ENCODE assay signal across 8 cellular contexts in the genomic region with DNA sequence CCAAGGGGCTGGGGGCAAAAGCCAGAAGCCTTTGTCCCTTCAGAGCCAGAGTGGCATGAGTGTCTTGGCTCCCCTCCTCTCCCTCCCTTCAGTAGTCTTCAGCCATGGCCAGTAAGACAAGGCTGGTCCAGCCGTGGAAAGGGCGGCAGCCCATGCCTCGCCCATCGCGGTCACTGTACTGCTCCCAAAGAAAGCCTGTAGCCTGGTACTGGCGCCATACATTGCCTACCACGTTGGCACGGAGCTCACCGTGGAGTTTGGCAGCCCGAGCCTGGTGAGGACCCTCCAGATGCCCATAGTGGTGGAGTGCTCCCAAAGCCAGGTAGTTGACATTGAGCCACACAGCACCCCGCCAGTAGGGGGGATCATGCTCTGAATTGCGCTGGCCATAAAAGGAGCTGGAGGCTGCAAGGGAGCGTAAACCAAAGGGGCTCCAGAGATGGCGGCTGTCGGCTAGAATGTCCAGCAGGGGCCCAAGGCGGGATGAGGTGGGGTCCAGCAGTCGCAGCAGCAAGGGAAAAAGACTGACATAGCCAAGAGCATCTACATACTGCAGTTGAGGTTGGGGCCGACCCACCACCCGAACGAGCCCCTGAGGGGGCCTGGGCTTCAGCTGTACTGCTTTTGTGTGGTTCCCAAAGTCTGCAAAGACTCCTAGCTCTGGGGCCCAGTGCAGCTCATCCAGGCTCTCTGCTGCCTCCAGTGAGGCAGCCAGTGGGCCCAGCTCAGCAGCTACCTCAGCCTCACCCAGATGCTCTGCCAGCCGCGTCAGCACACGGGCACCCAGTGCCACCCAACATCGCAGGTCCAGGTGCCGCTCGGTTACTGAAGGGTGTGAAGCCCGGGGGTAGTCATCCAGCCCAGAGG. TPM values are rescaled to one million over a fixed set of nuclear protein-coding genes. Genes with fewer than 3 reads are reported as not detected.
DNase-seq lines count a peak whose midpoint lies in the region; ATAC-seq, FAIRE-seq and TF ChIP-seq lines count a peak whose summit lies in the region.
"Had no signal": no experiment of that assay in that cellular context is flagged by ENCODE, and none has a peak within 500 bp of the region (broad histone marks: within the 10 kb centered on the region; RNA-seq: fewer than 3 reads in every experiment).

No MANE protein-coding gene starts in this region.

- peaks cover 4% of the 10 kb centered on the region; the same call in 1 of the 2 replicates for H4K20me1 ChIP-seq in GM23338 (replicated peaks; ENCODE audit: insufficient read depth)

- FAIRE-seq in GM19239 (lab: Jason Lieb, UNC): no peak

- no peak overlapping the region for H3K4me2 ChIP-seq in GM23338

- H3K9me3 Mint-ChIP-seq in GM23338: peaks cover 2% of the 10 kb centered on the region; the same call in 2 of the 3 replicates
- H3K9me3 Mint-ChIP-seq in chondrocyte (ENCODE audit: low read depth): no peaks in the 10 kb centered on the region
- peaks cover 0 to 8% (median 0%) of the 10 kb centered on the region in 11 donors for H3K9me3 Mint-ChIP-seq in naive thymus-derived CD4-positive, alpha-beta T cell

- H3F3A ChIP-seq in GM23338 (replicated peaks; ENCODE audit: low read depth): peaks cover 12% of the 10 kb centered on the region; the same call in 1 of the 2 replicates

- H3K4me1 ChIP-seq in BE2C (no peaks in the 10 kb centered on the region), GM23338 (ENCODE audit: insufficient read depth) (peaks cover 6% of the 10 kb centered on the region)
- peaks cover 23% of the 10 kb centered on the region in 2 donors for H3K4me1 ChIP-seq in naive thymus-derived CD4-positive, alpha-beta T cell (ENCODE audit: control insufficient read depth in 2 of 2, insufficient read depth in 2 of 2, low read length in 2 of 2)

- peak; percentile 38 for TF ChIP-seq CTCF in BE2C (IDR thresholded peaks at IDR 0.05; ENCODE audit: low read depth, low read length)
- peak; percentile 55 to 64 for TF ChIP-seq CTCF in GM23338 (conservative IDR thresholded peaks at IDR 0.05; ENCODE audit: low read depth in 2 of 2)
- peak; percentile 37 for TF ChIP-seq CTCF in chondrocyte (IDR thresholded peaks at IDR 0.05)

- intact Hi-C loops in naive thymus-derived CD4-positive, alpha-beta T cell (cut with micrococcal nuclease): no loop called here

- no peak overlapping the region for H3K4me3 Mint-ChIP-seq in GM23338
- H3K4me3 Mint-ChIP-seq in chondrocyte (ENCODE audit: unreplicated experiment): no peak overlapping the region
- peak overlapping the region in 2 of 10 donors; percentile 20 to 34 for H3K4me3 Mint-ChIP-seq in naive thymus-derived CD4-positive, alpha-beta T cell

- no peaks in the 10 kb centered on the region for H3K9me3 ChIP-seq in BE2C
- no peaks in the 10 kb centered on the region for H3K9me3 ChIP-seq in naive thymus-derived CD4-positive, alpha-beta T cell (ENCODE audit: control insufficient read depth in 2 of 3, low read length in 3 of 3)
- H3K9me3 ChIP-seq: thoracic aorta had no signal

- H3K9me2 ChIP-seq in GM23338 (ENCODE audit: insufficient read depth): no peaks in the 10 kb centered on the region

- H3K27me3 Mint-ChIP-seq in GM23338 (ENCODE audit: insufficient read depth, low read depth, poor library complexity): peaks cover 23% of the 10 kb centered on the region
- H3K27me3 Mint-ChIP-seq in chondrocyte (ENCODE audit: low read depth): no peaks in the 10 kb centered on the region
- peaks cover 0 to 2% (median 0%) of the 10 kb centered on the region in 5 donors for H3K27me3 Mint-ChIP-seq in naive thymus-derived CD4-positive, alpha-beta T cell

- H3K4me1 Mint-ChIP-seq in GM23338 (peaks cover 25% of the 10 kb centered on the region), chondrocyte (ENCODE audit: low read depth) (peaks cover 54% of the 10 kb centered on the region)
- H3K4me1 Mint-ChIP-seq in naive thymus-derived CD4-positive, alpha-beta T cell: peaks cover 15 to 61% (median 50%) of the 10 kb centered on the region in 7 donors

- CTCF ChIA-PET in naive thymus-derived CD4-positive, alpha-beta T cell (lab: Charles Lee): no interaction called here

- H3K79me2 ChIP-seq in GM23338 (replicated peaks; ENCODE audit: insufficient read depth): peaks cover 15% of the 10 kb centered on the region

- no peak overlapping the region for H3K4me3 ChIP-seq in BE2C (ENCODE audit: low read depth, low read length)
- no peak overlapping the region for H3K4me3 ChIP-seq in GM23338
- no peak overlapping the region for H3K4me3 ChIP-seq in naive thymus-derived CD4-positive, alpha-beta T cell (ENCODE audit: low read length)
- H3K4me3 ChIP-seq: lung, thoracic aorta had no signal

- H3K36me3 Mint-ChIP-seq in GM23338 (ENCODE audit: low read depth) (peaks cover 17% of the 10 kb centered on the region), chondrocyte (ENCODE audit: low read depth) (peaks cover 2% of the 10 kb centered on the region)
- peaks cover 0 to 9% (median 6%) of the 10 kb centered on the region in 5 donors for H3K36me3 Mint-ChIP-seq in naive thymus-derived CD4-positive, alpha-beta T cell

- H3K27me3 ChIP-seq in BE2C (no peaks in the 10 kb centered on the region), GM23338 (ENCODE audit: insufficient read depth) (no peaks in the 10 kb centered on the region)
- H3K27me3 ChIP-seq in naive thymus-derived CD4-positive, alpha-beta T cell (ENCODE audit: control insufficient read depth in 2 of 2, insufficient read depth in 2 of 2, low read length in 2 of 2): no peaks in the 10 kb centered on the region

- H3K27ac Mint-ChIP-seq in GM23338 (no peak overlapping the region), chondrocyte (ENCODE audit: unreplicated experiment) (no peak overlapping the region)
- peak overlapping the region in 2 of 9 donors; percentile 51 to 76 for H3K27ac Mint-ChIP-seq in naive thymus-derived CD4-positive, alpha-beta T cell

- H3K27ac ChIP-seq in GM23338 (ENCODE audit: low read depth): 0 out of 2 replicates have a peak overlapping the region, but pooled peaks have one; percentile 32
- no peak overlapping the region for H3K27ac ChIP-seq in naive thymus-derived CD4-positive, alpha-beta T cell (ENCODE audit: low read depth, low read length)
- H3K27ac ChIP-seq: thoracic aorta had no signal

- no peak overlapping the region for H2AFZ ChIP-seq in GM23338

- ATAC-seq in GM23338 (peak; percentile 1; the same call in 1 of the 3 replicates), HG03196 (IDR thresholded peaks at IDR 0.05; ENCODE audit: unreplicated experiment) (no peak)
- no peak for ATAC-seq in naive thymus-derived CD4-positive, alpha-beta T cell

- no peaks in the 10 kb centered on the region; the same call in 1 of the 2 replicates for H3K36me3 ChIP-seq in BE2C
- H3K36me3 ChIP-seq in GM23338 (ENCODE audit: insufficient read depth): no peaks in the 10 kb centered on the region; the same call in 1 of the 2 replicates
- H3K36me3 ChIP-seq in naive thymus-derived CD4-positive, alpha-beta T cell (ENCODE audit: control insufficient read depth in 2 of 3, insufficient read depth in 3 of 3, low read length in 3 of 3): peaks cover 0 to 29% (median 0%) of the 10 kb centered on the region in 3 experiments
- H3K36me3 ChIP-seq: thoracic aorta had no signal

- POLR2A ChIA-PET in naive thymus-derived CD4-positive, alpha-beta T cell (lab: Charles Lee): interaction anchor here (0.9 to 10.8 kb wide), 4 partner anchors 8 to 20 kb away, joined by 3 to 197 read pairs (median 90); partner anchors contain the start of genes CCDC142, MRPL53 and TTC31

- DNase-seq in BE2C (peak; percentile 25), GM23338 (ENCODE audit: low spot score) (peak; percentile 84), chondrocyte (ENCODE audit: low spot score) (no peak), GM19239 (ENCODE audit: insufficient read length, low spot score) (no peak)
- DNase-seq in naive thymus-derived CD4-positive, alpha-beta T cell: no peak

TF ChIP-seq in GM23338, 12 proteins besides CTCF, POLR2A, EP300 and RAD21 (continues in another document):
- TF ChIP-seq POLR2AphosphoS5 (IDR thresholded peaks at IDR 0.05; ENCODE audit: low read depth): 0 out of 2 replicates have a peak, but pooled peaks have one; percentile 13

RNA-seq across cellular contexts. Expression of gene WBP1, which starts 3.2 kb away (rescaled TPM):
- 160 TPM for polyA plus RNA-seq in BE2C (2012; ENCODE audit: insufficient read depth, insufficient read length, low read depth)
- 52.4 and 64.4 TPM in 2 replicates for total RNA-seq in GM23338 (2014; rRNA removed; shearing (Covaris generic))
- polyA plus RNA-seq in GM23338 (2016; fragmentation: Nextera tagmentation; extraction: Ambion mirVana): 53.0 and 62.0 TPM in 2 replicates
- 56.1 to 93.0 TPM (median 62.4 TPM) in 3 replicates for total RNA-seq in chondrocyte
- total RNA-seq in naive thymus-derived CD4-positive, alpha-beta T cell: 100 to 1,000 TPM in 2 of 5 experiments, 10 to 100 TPM in 3; 53.6 to 127 (median 85.4) TPM
- 10 to 100 TPM; 33.3 to 45.4 TPM for polyA plus RNA-seq in naive thymus-derived CD4-positive, alpha-beta T cell

RNA-seq across cellular contexts. Expression of gene MOGS, which starts 3.8 kb away (rescaled TPM):
- polyA plus RNA-seq in BE2C (2012; ENCODE audit: insufficient read depth, insufficient read length, low read depth): 65.7 TPM
- 56.5 and 61.6 TPM in 2 replicates for total RNA-seq in GM23338 (2014; rRNA removed; shearing (Covaris generic))
- 9.7 and 10.4 TPM in 2 replicates for polyA plus RNA-seq in GM23338 (2016; fragmentation: Nextera tagmentation; extraction: Ambion mirVana)
- total RNA-seq in chondrocyte: 62.6 to 79.0 TPM (median 67.1 TPM) in 3 replicates
- 10 to 100 TPM; 61.0 to 88.5 (median 74.3) TPM for total RNA-seq in naive thymus-derived CD4-positive, alpha-beta T cell
- polyA plus RNA-seq in naive thymus-derived CD4-positive, alpha-beta T cell: 10 to 100 TPM; 31.2 to 40.7 TPM

RNA-seq across cellular contexts. Expression of gene INO80B, which starts 6.5 kb away (rescaled TPM):
- polyA plus RNA-seq in BE2C (2012; ENCODE audit: insufficient read depth, insufficient read length, low read depth): 20.6 TPM
- 17.5 and 21.8 TPM in 2 replicates for total RNA-seq in GM23338 (2014; rRNA removed; shearing (Covaris generic))
- 5.1 and 6.1 TPM in 2 replicates for polyA plus RNA-seq in GM23338 (2016; fragmentation: Nextera tagmentation; extraction: Ambion mirVana)
- total RNA-seq in chondrocyte: 23.2 to 35.0 TPM (median 24.3 TPM) in 3 replicates
- total RNA-seq in naive thymus-derived CD4-positive, alpha-beta T cell: 10 to 100 TPM; 42.1 to 96.5 (median 46.8) TPM
- polyA plus RNA-seq in naive thymus-derived CD4-positive, alpha-beta T cell: 10 to 100 TPM; 11.6 TPM

RNA-seq across cellular contexts. Expression of gene MRPL53, which starts 11.1 kb away (rescaled TPM):
- polyA plus RNA-seq in BE2C (2012; ENCODE audit: insufficient read depth, insufficient read length, low read depth): 238 TPM
- total RNA-seq in GM23338 (2014; rRNA removed; shearing (Covaris generic)): 7.7 and 8.2 TPM in 2 replicates
- 65.1 and 70.4 TPM in 2 replicates for polyA plus RNA-seq in GM23338 (2016; fragmentation: Nextera tagmentation; extraction: Ambion mirVana)
- total RNA-seq in chondrocyte: 39.9 to 59.8 TPM (median 49.5 TPM) in 3 replicates
- 100 to 1,000 TPM in 2 of 5 experiments, 10 to 100 TPM in 3; 45.7 to 108 (median 94.5) TPM for total RNA-seq in naive thymus-derived CD4-positive, alpha-beta T cell
- polyA plus RNA-seq in naive thymus-derived CD4-positive, alpha-beta T cell: 100 to 1,000 TPM; 138 to 175 TPM

RNA-seq across cellular contexts. Expression of gene RTKN, which starts 19.7 kb away (rescaled TPM):
- 12.9 TPM for polyA plus RNA-seq in BE2C (2012; ENCODE audit: insufficient read depth, insufficient read length, low read depth)
- total RNA-seq in GM23338 (2014; rRNA removed; shearing (Covaris generic)): 42.8 and 50.0 TPM in 2 replicates
- 20.4 and 24.5 TPM in 2 replicates for polyA plus RNA-seq in GM23338 (2016; fragmentation: Nextera tagmentation; extraction: Ambion mirVana)
- 18.3 to 32.4 TPM (median 20.4 TPM) in 3 replicates for total RNA-seq in chondrocyte
- 1 to 10 TPM in 2 of 5 experiments, under 1 TPM in 1, not detected in 2; 0.97 to 1.5 (median 1.3) TPM for total RNA-seq in naive thymus-derived CD4-positive, alpha-beta T cell
- polyA plus RNA-seq in naive thymus-derived CD4-positive, alpha-beta T cell: under 1 TPM; 0.26 to 0.28 TPM

Comparison
In these comparisons a context has a peak if more than half of its experiments do, and no peak if none do; other contexts are left out.
1. DNase-seq: peak in BE2C (single experiment) and GM23338 (single experiment); none in chondrocyte (single experiment), GM19239 (single experiment) and naive thymus-derived CD4-positive, alpha-beta T cell (0 of 9).
2. Peak in every context shown above with its lines, with median percentiles within 50 percentile points of each other: CTCF ChIP-seq.